11 cellular contexts compared by ENCODE assay signal in genomic region chr6:53325785-53326184, GRCh38. TPM values are rescaled to one million over a fixed set of nuclear protein-coding genes. Genes with fewer than 3 reads are reported as not detected.
DNase-seq lines count a peak whose midpoint lies in the region; ATAC-seq and TF ChIP-seq lines count a peak whose summit lies in the region.
"Had no signal": no experiment of that assay in that cellular context is flagged by ENCODE, and none has a peak within 500 bp of the region (broad histone marks: within the 10 kb centered on the region; RNA-seq: fewer than 3 reads in every experiment).

No MANE protein-coding gene starts in this region.

- peak overlapping the region; percentile 22 for H3K27ac Mint-ChIP-seq in T-helper 2 cell treated with Interferon-gamma antibody and Interleukin-4, amounts not matched to agents 5 μg/mL and 100 μg/mL, for 36 hours
- peak overlapping the region; percentile 79 for H3K27ac Mint-ChIP-seq in activated T-helper 17 cell treated with anti-CD3 and anti-CD28 coated beads, Interleukin-2, amount 50 U/mL, for 72 hours
- H3K27ac Mint-ChIP-seq in immature natural killer cell (peak overlapping the region; percentile 20 to 74 (median 42)), H9 (peak overlapping the region in 1 of 3 experiments; percentile 50; a peak in 2 of 7 replicates)

- no peak overlapping the region for H2AK5ac ChIP-seq in H9 (ENCODE audit: insufficient read length, low read length)

- H3K4me3 ChIP-seq in thymus (ENCODE audit: low read length) = no peak overlapping the region
- H3K4me3 ChIP-seq in aorta (ENCODE audit: low read length in 2 of 2) = no peak overlapping the region
- no peak overlapping the region for H3K4me3 ChIP-seq in psoas muscle

- H3K36me3 ChIP-seq in thymus (ENCODE audit: control insufficient read depth, insufficient read depth) = peaks cover 4% of the 10 kb centered on the region
- H3K36me3 ChIP-seq in aorta (ENCODE audit: control insufficient read depth in 1 of 2, insufficient read depth in 2 of 2, low read length in 1 of 2) = no peaks in the 10 kb centered on the region
- no peaks in the 10 kb centered on the region for H3K36me3 ChIP-seq in psoas muscle (ENCODE audit: insufficient read depth in 1 of 2, low read depth in 1 of 2)

- H4K5ac ChIP-seq in H9 (ENCODE audit: insufficient read length, low read depth, low read length) = no peak overlapping the region

- no peak overlapping the region for H3K4me2 ChIP-seq in H9 (ENCODE audit: insufficient read depth, insufficient read length, low read length)

- no peak overlapping the region for H3K4me3 Mint-ChIP-seq in T-helper 2 cell treated with Interferon-gamma antibody and Interleukin-4, amounts not matched to agents 5 μg/mL and 100 μg/mL, for 36 hours
- peak overlapping the region; percentile 61 for H3K4me3 Mint-ChIP-seq in activated T-helper 17 cell treated with anti-CD3 and anti-CD28 coated beads, Interleukin-2, amount 50 U/mL, for 72 hours
- H3K4me3 Mint-ChIP-seq in immature natural killer cell (no peak overlapping the region), H9 (no peak overlapping the region)

- no peak overlapping the region for H2BK12ac ChIP-seq in H9 (ENCODE audit: insufficient read length, low read depth, low read length)

- DNase-seq in T-helper 2 cell treated with Interferon-gamma antibody and Interleukin-4, amounts not matched to agents 5 μg/mL and 100 μg/mL, for 36 hours (ENCODE audit: low spot score) = no peak
- no peak for DNase-seq in T-helper 2 cell
- no peak for DNase-seq in immature natural killer cell
- no peak for DNase-seq in H9
- no peak for DNase-seq in aorta
- DNase-seq in psoas muscle = no peak
- DNase-seq: dermis blood vessel endothelial cell, GDM1, Kasumi-1 had no signal

- TF ChIP-seq CTCF in H9 (conservative IDR thresholded peaks at IDR 0.05) (no peak), psoas muscle (IDR thresholded peaks at IDR 0.05) (no peak)

- no peaks in the 10 kb centered on the region for H3K9me3 ChIP-seq in thymus (ENCODE audit: control insufficient read depth)
- H3K9me3 ChIP-seq in H9 (ENCODE audit: control insufficient read depth, low read depth, low read length) = no peaks in the 10 kb centered on the region
- no peaks in the 10 kb centered on the region for H3K9me3 ChIP-seq in aorta (ENCODE audit: control insufficient read depth, low read length)
- H3K9me3 ChIP-seq in psoas muscle = no peaks in the 10 kb centered on the region

- H3K4ac ChIP-seq in H9 (ENCODE audit: low read depth, low read length) = no peak overlapping the region

- H3K27me3 ChIP-seq in thymus (ENCODE audit: control insufficient read depth, insufficient read depth) (no peaks in the 10 kb centered on the region), H9 (ENCODE audit: insufficient read depth, low read length) (no peaks in the 10 kb centered on the region), aorta (ENCODE audit: control insufficient read depth in 1 of 2, insufficient read depth in 2 of 2, low read length in 1 of 2) (no peaks in the 10 kb centered on the region), psoas muscle (ENCODE audit: insufficient read depth in 3 of 3, low read length in 2 of 3) (no peaks in the 10 kb centered on the region)

- H4K91ac ChIP-seq in H9 (ENCODE audit: insufficient read length, low read depth, low read length) = no peak overlapping the region

- H3K23ac ChIP-seq in H9 (ENCODE audit: insufficient read length, low read depth, low read length) = no peak overlapping the region

- no peak overlapping the region for H2BK120ac ChIP-seq in H9 (ENCODE audit: low read depth, low read length, poor library complexity, severe bottlenecking)

- no peaks in the 10 kb centered on the region for H4K20me1 ChIP-seq in H9 (ENCODE audit: control insufficient read depth, insufficient read depth, insufficient read length)

- H3K27ac ChIP-seq in thymus (ENCODE audit: low read depth) = peak overlapping the region; percentile 31
- H3K27ac ChIP-seq in H9 (ENCODE audit: insufficient read length, low read depth, low read length) = no peak overlapping the region
- H3K27ac ChIP-seq in aorta (ENCODE audit: low read depth in 1 of 2, low read length in 2 of 2) = peak overlapping the region in 1 of 2 donors; percentile 63
- no peak overlapping the region for H3K27ac ChIP-seq in psoas muscle

- peaks cover 9% of the 10 kb centered on the region for H3K4me1 ChIP-seq in thymus (ENCODE audit: control insufficient read depth, insufficient read depth, low read length)
- peaks cover 5% of the 10 kb centered on the region; the same call in 1 of the 2 replicates for H3K4me1 ChIP-seq in H9 (ENCODE audit: insufficient read depth, low read length)
- peaks cover 7 to 14% of the 10 kb centered on the region in 2 donors for H3K4me1 ChIP-seq in aorta (ENCODE audit: control insufficient read depth in 1 of 2, insufficient read depth in 2 of 2, low read length in 2 of 2)
- H3K4me1 ChIP-seq in psoas muscle = peaks cover 5% of the 10 kb centered on the region

- no peaks in the 10 kb centered on the region for H3K23me2 ChIP-seq in H9 (ENCODE audit: insufficient read length, low read depth, low read length, poor library complexity, severe bottlenecking)

- H2AFZ ChIP-seq in H9 (ENCODE audit: low read length) = no peak overlapping the region

- H3K79me2 ChIP-seq in H9 (ENCODE audit: insufficient read depth, low read length) = peaks cover 43% of the 10 kb centered on the region; the same call in 1 of the 2 replicates

- no peak overlapping the region for H2BK15ac ChIP-seq in H9 (ENCODE audit: low read depth, low read length)

- intact Hi-C loops in aorta (cut with DNase I) (no loop called here), psoas muscle (cut with DNase I) (no loop called here)

- H3K27me3 Mint-ChIP-seq in T-helper 2 cell treated with Interferon-gamma antibody and Interleukin-4, amounts not matched to agents 5 μg/mL and 100 μg/mL, for 36 hours (ENCODE audit: low read depth) = no peaks in the 10 kb centered on the region
- no peaks in the 10 kb centered on the region for H3K27me3 Mint-ChIP-seq in activated T-helper 17 cell treated with anti-CD3 and anti-CD28 coated beads, Interleukin-2, amount 50 U/mL, for 72 hours
- peaks cover 0 to 3% (median 2%) of the 10 kb centered on the region in 3 donors for H3K27me3 Mint-ChIP-seq in immature natural killer cell (ENCODE audit: low read depth in 3 of 3)
- H3K27me3 Mint-ChIP-seq in H9 (ENCODE audit: low read depth) = no peaks in the 10 kb centered on the region

- no peak overlapping the region for H4K8ac ChIP-seq in H9 (replicated peaks; ENCODE audit: insufficient read length, low read depth, low read length)

- no peak overlapping the region for H3K56ac ChIP-seq in H9 (ENCODE audit: insufficient read length, low read depth, low read length)

- no peak overlapping the region for H3T11ph ChIP-seq in H9 (ENCODE audit: low read length)

- no peaks in the 10 kb centered on the region for H3K9me3 Mint-ChIP-seq in T-helper 2 cell treated with Interferon-gamma antibody and Interleukin-4, amounts not matched to agents 5 μg/mL and 100 μg/mL, for 36 hours
- no peaks in the 10 kb centered on the region for H3K9me3 Mint-ChIP-seq in activated T-helper 17 cell treated with anti-CD3 and anti-CD28 coated beads, Interleukin-2, amount 50 U/mL, for 72 hours
- no peaks in the 10 kb centered on the region for H3K9me3 Mint-ChIP-seq in immature natural killer cell
- H3K9me3 Mint-ChIP-seq in H9 = no peaks in the 10 kb centered on the region

- H3K79me1 ChIP-seq in H9 (ENCODE audit: insufficient read depth, low read depth, low read length, poor library complexity, severe bottlenecking) = peaks cover 10% of the 10 kb centered on the region

- peaks cover 33% of the 10 kb centered on the region for H3K36me3 Mint-ChIP-seq in T-helper 2 cell treated with Interferon-gamma antibody and Interleukin-4, amounts not matched to agents 5 μg/mL and 100 μg/mL, for 36 hours (ENCODE audit: low read depth)
- H3K36me3 Mint-ChIP-seq in activated T-helper 17 cell treated with anti-CD3 and anti-CD28 coated beads, Interleukin-2, amount 50 U/mL, for 72 hours (ENCODE audit: low read depth) = peaks cover 39% of the 10 kb centered on the region
- peaks cover 0 to 1% (median 0%) of the 10 kb centered on the region in 3 donors for H3K36me3 Mint-ChIP-seq in immature natural killer cell
- H3K36me3 Mint-ChIP-seq in H9 (ENCODE audit: insufficient read depth in 1 of 3, low read depth in 3 of 3) = peaks cover 0 to 7% (median 0%) of the 10 kb centered on the region in 3 experiments; a peak in 2 of 7 replicates

- no peak overlapping the region for H3K9ac ChIP-seq in H9 (ENCODE audit: extremely low read depth, insufficient read length, low read length)

- no peak overlapping the region for H2BK5ac ChIP-seq in H9 (ENCODE audit: insufficient read length, low read length)

- H2BK20ac ChIP-seq in H9 (ENCODE audit: low read depth, low read length, poor library complexity, severe bottlenecking) = no peak overlapping the region

- no peak overlapping the region for H3K18ac ChIP-seq in H9 (ENCODE audit: insufficient read length, low read depth, low read length)

- no peak for ATAC-seq in activated T-helper 17 cell treated with anti-CD3 and anti-CD28 coated beads, Interleukin-2, amount 50 U/mL, for 72 hours (replicated peaks)
- ATAC-seq in aorta (ENCODE audit: low FRiP score) = no peak
- ATAC-seq in psoas muscle = no peak

- H3K14ac ChIP-seq in H9 (ENCODE audit: insufficient read depth, low read length) = no peak overlapping the region

- WGBS in thymus = 95% methylated on average over 6 of the region's 6 CpGs
- no CpG with 5 or more reads among the region's 6 CpGs for WGBS in H9 (ENCODE audit: extremely low coverage, insufficient read length, low lambda C conversion rate)
- WGBS in aorta, 2 donors = 52 to 57% methylated on average over 6 of the region's 6 CpGs
- WGBS in psoas muscle, 3 donors = 56 to 65% (median 61%) methylated on average over 6 of the region's 6 CpGs

- H3K4me1 Mint-ChIP-seq in T-helper 2 cell treated with Interferon-gamma antibody and Interleukin-4, amounts not matched to agents 5 μg/mL and 100 μg/mL, for 36 hours (ENCODE audit: low read depth) = peaks cover 41% of the 10 kb centered on the region
- peaks cover 54% of the 10 kb centered on the region for H3K4me1 Mint-ChIP-seq in activated T-helper 17 cell treated with anti-CD3 and anti-CD28 coated beads, Interleukin-2, amount 50 U/mL, for 72 hours
- peaks cover 58 to 79% of the 10 kb centered on the region in 2 donors for H3K4me1 Mint-ChIP-seq in immature natural killer cell
- H3K4me1 Mint-ChIP-seq in H9 = peaks cover 30 to 36% of the 10 kb centered on the region in 2 experiments

RNA-seq across cellular contexts. Expression of gene ELOVL5, which starts 23.0 kb away (rescaled TPM):
- 100 to 1,000 TPM in 1 of 2 donors, 10 to 100 TPM in 1; 91.9 to 127 TPM for total RNA-seq in activated T-helper 17 cell treated with anti-CD3 and anti-CD28 coated beads, Interleukin-2, amount 50 U/mL, for 72 hours
- 10 to 100 TPM; 45.4 to 85.2 (median 63.0) TPM for polyA plus RNA-seq in immature natural killer cell
- polyA plus RNA-seq in thymus = 62.8 TPM
- total RNA-seq in H9 (2021) = 120 and 121 TPM in 2 replicates
- 10 to 100 TPM; 62.0 to 75.5 TPM for total RNA-seq in aorta
- polyA plus RNA-seq in aorta = 10 to 100 TPM; 22.8 to 30.0 TPM
- 10 to 100 TPM in 1 of 4 donors, 1 to 10 TPM in 3; 5.7 to 14.4 (median 8.7) TPM for total RNA-seq in psoas muscle
- 1 to 10 TPM; 4.8 to 9.2 (median 5.8) TPM for polyA plus RNA-seq in psoas muscle
